ENCODE assay signal across 19 cellular contexts in genomic region chr9:101481296-101481695, GRCh38. TPM values are rescaled to one million over a fixed set of nuclear protein-coding genes. Genes with fewer than 3 reads are reported as not detected.
"Had no signal": no experiment of that assay in that cellular context is flagged by ENCODE, and none has a peak within 500 bp of the region (broad histone marks: within the 10 kb centered on the region; RNA-seq: fewer than 3 reads in every experiment).

No MANE protein-coding gene starts in this region.

- H3K27ac Mint-ChIP-seq: activated naive CD8-positive, alpha-beta T cell; endodermal cell; nephron progenitor cell; stimulated activated naive CD8-positive, alpha-beta T cell treated with anti-CD3 and anti-CD28 coated beads, Interleukin-15, Interleukin-2, amounts not matched to agents 100 ng/mL and 50 ng/mL, for 24 hours; T-helper 1 cell treated with Interleukin-12 subunit alpha and Interleukin-12 subunit beta and Interleukin-4 antibody, amounts not matched to agents 30 μg/mL and 1 μg/mL, for 36 hours had no signal

- H3K4me3 ChIP-seq: cardiac muscle cell, lower lobe of right lung, right atrium auricular region, upper lobe of left lung had no signal

- H3K27me3 ChIP-seq: right atrium auricular region had no signal

- H3K9me3 Mint-ChIP-seq: endodermal cell; nephron progenitor cell; stimulated activated naive CD8-positive, alpha-beta T cell treated with anti-CD3 and anti-CD28 coated beads, Interleukin-15, Interleukin-2, amounts not matched to agents 100 ng/mL and 50 ng/mL, for 24 hours; T-helper 1 cell treated with Interleukin-12 subunit alpha and Interleukin-12 subunit beta and Interleukin-4 antibody, amounts not matched to agents 30 μg/mL and 1 μg/mL, for 36 hours had no signal

- H3K36me3 ChIP-seq: cardiac muscle cell, lower lobe of right lung, upper lobe of left lung had no signal

- H3K4me3 Mint-ChIP-seq: activated naive CD8-positive, alpha-beta T cell; endodermal cell; stimulated activated naive CD8-positive, alpha-beta T cell treated with anti-CD3 and anti-CD28 coated beads, Interleukin-15, Interleukin-2, amounts not matched to agents 100 ng/mL and 50 ng/mL, for 24 hours; T-helper 1 cell treated with Interleukin-12 subunit alpha and Interleukin-12 subunit beta and Interleukin-4 antibody, amounts not matched to agents 30 μg/mL and 1 μg/mL, for 36 hours had no signal

- DNase-seq: activated CD4-positive, alpha-beta T cell treated with anti-CD3 and anti-CD28 coated beads, Interleukin-2, amount 50 U/mL, for 4 hours; activated gamma-delta T cell; endodermal cell; left cardiac atrium; lower lobe of right lung; nephron progenitor cell; nucleus accumbens; stimulated activated CD4-positive, alpha-beta T cell treated with anti-CD3 and anti-CD28 coated beads, Interleukin-15, amount 100 ng/mL, for 24 hours; stimulated activated CD4-positive, alpha-beta T cell treated with anti-CD3 and anti-CD28 coated beads, Interleukin-2, amount 100 ng/mL, for 48 hours had no signal

- H3K27ac ChIP-seq: cardiac muscle cell, lower lobe of right lung had no signal

- ATAC-seq: left cardiac atrium had no signal

- H3K9me3 ChIP-seq: lower lobe of right lung, right atrium auricular region, upper lobe of left lung had no signal

- H3K36me3 Mint-ChIP-seq: activated naive CD8-positive, alpha-beta T cell had no signal

RNA-seq across cellular contexts. Expression of gene ALDOB, which starts 45.7 kb away (rescaled TPM):
- total RNA-seq: activated CD8-positive, alpha-beta memory T cell treated with anti-CD3 and anti-CD28 coated beads for 36 hours; cardiac muscle cell; myocyte; skeletal muscle tissue; temporal lobe had no signal
